Comparison of ENCODE assay signal across 21 cellular contexts in the genomic region with DNA sequence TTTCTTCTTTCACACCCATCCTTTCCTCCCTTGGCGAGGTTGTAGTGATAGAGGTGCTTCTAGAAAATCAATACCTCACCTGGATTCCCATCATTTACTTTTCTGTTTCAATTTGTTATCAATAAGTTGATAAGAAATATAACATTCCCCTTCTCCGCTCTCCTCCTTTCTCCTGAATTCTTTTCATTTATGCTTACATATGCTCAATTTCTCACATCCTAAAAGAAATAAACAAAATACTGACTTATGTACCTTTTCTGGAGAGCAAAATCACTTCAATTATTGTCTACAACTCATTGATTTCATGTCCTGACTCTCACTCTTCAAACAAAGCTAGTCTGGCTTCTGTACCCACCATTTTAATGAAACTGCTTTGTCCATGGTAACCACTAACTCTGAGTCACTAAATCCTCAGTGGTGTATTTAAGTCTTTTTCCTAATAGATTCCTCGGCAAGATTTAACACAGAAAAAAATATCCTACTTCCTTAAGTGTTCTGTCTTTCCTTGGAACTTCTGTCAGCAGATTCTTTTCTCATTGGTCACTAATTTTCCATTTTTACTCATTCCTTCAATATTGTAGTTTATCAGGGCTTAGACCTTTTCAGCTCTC.
DNase-seq lines count a peak whose midpoint lies in the region; ATAC-seq, FAIRE-seq and TF ChIP-seq lines count a peak whose summit lies in the region.
"Had no signal": no experiment of that assay in that cellular context is flagged by ENCODE, and none has a peak within 500 bp of the region (broad histone marks: within the 10 kb centered on the region; RNA-seq: fewer than 3 reads in every experiment).

No MANE protein-coding gene starts in this region.

- H2AFZ ChIP-seq in HepG2 (ENCODE audit: low read length), result no peak overlapping the region

- H3K27ac ChIP-seq in HepG2 (ENCODE audit: extremely low read length, insufficient read depth, low read length) (no peak overlapping the region), right lobe of liver (no peak overlapping the region), brain microvascular endothelial cell (no peak overlapping the region)
- H3K27ac ChIP-seq: 22Rv1, tibial artery had no signal

- H3K79me2 ChIP-seq in HepG2 (ENCODE audit: insufficient read depth, low read length), result no peaks in the 10 kb centered on the region

- H3K4me1 ChIP-seq in HepG2 (ENCODE audit: insufficient read depth, low read length) (no peaks in the 10 kb centered on the region), right lobe of liver (no peaks in the 10 kb centered on the region)

- intact Hi-C loops in HepG2 (cut with micrococcal nuclease; ENCODE audit: unreplicated experiment) (no loop called here), right lobe of liver (cut with DNase I) (no loop called here)

- no TSS peak for BruUV-seq in HepG2 (replicated peaks; lab: Mats Ljungman, UMichigan)

- H3K4me3 ChIP-seq in HepG2 (replicated peaks in 1 of 3; ENCODE audit: insufficient read depth in 1 of 3, low read depth in 2 of 3, low read length in 3 of 3), result no peak overlapping the region
- H3K4me3 ChIP-seq in right lobe of liver, result no peak overlapping the region
- H3K4me3 ChIP-seq in brain microvascular endothelial cell (ENCODE audit: low read depth, low read length), result no peak overlapping the region
- H3K4me3 ChIP-seq: tibial artery had no signal

- no peaks in the 10 kb centered on the region for H4K20me1 ChIP-seq in HepG2 (ENCODE audit: insufficient read depth, low read length)

- 27% methylated on average over 3 of the region's 3 CpGs for WGBS in HepG2 (ENCODE audit: low lambda C conversion rate)
- 48% methylated on average over 3 of the region's 3 CpGs for WGBS in right lobe of liver (ENCODE audit: insufficient coverage, low coverage, low lambda C conversion rate, missing lambda C conversion rate)

- DNase-seq in HepG2 (ENCODE audit: low spot score) (no peak), right lobe of liver (no peak), brain microvascular endothelial cell (peak; percentile 26), kidney tubule cell (ENCODE audit: low spot score) (peak; percentile 71), HT-29 (ENCODE audit: low spot score) (no peak)
- DNase-seq: activated CD8-positive, alpha-beta memory T cell treated with anti-CD3 and anti-CD28 coated beads for 24 hours; CD4-positive, CD25-positive, alpha-beta regulatory T cell; DND-41; effector memory CD4-positive, alpha-beta T cell; foreskin melanocyte; NCI-H1930; NCI-H446; posterior cingulate gyrus; stimulated activated CD4-positive, alpha-beta T cell treated with anti-CD3 and anti-CD28 coated beads, Interleukin-12 subunit alpha, Interleukin-12 subunit beta, amount 100 ng/mL, for 4 hours; tibial artery had no signal

- no peak overlapping the region for H3K9ac ChIP-seq in HepG2 (ENCODE audit: insufficient read depth, low read depth, low read length)

- no peaks in the 10 kb centered on the region for H3K27me3 ChIP-seq in HepG2 (ENCODE audit: control insufficient read depth in 1 of 2, insufficient read depth in 2 of 2, low read length in 2 of 2)
- H3K27me3 ChIP-seq in right lobe of liver, result no peaks in the 10 kb centered on the region
- H3K27me3 ChIP-seq in brain microvascular endothelial cell (replicated peaks), result no peaks in the 10 kb centered on the region
- H3K27me3 ChIP-seq: tibial artery had no signal

- no peaks in the 10 kb centered on the region for H3K9me3 ChIP-seq in HepG2 (ENCODE audit: low read length)
- H3K9me3 ChIP-seq in right lobe of liver, result no peaks in the 10 kb centered on the region
- H3K9me3 ChIP-seq: tibial artery had no signal

- in situ Hi-C loops in HepG2 (cut with HindIII; ENCODE audit: extremely low pct_ligation_motif_present, low pct_unique_long_range_greater_than_20kb), result no loop called here
- in situ Hi-C loops in brain microvascular endothelial cell (cut with HindIII; ENCODE audit: low pct_ligation_motif_present, low sequenced_read_pairs), result no loop called here

- ATAC-seq in HepG2 (no peak), right lobe of liver (no peak), HG03432 (IDR thresholded peaks at IDR 0.05; ENCODE audit: unreplicated experiment) (no peak), GM19452 (IDR thresholded peaks at IDR 0.05; ENCODE audit: unreplicated experiment) (no peak), HG03045 (IDR thresholded peaks at IDR 0.05; ENCODE audit: unreplicated experiment) (no peak)
- ATAC-seq: stimulated activated memory B cell treated with anti-CD40 and anti-IgM and Interleukin-4, amounts not matched to agents 10 μg/mL and 1 μg/mL and 100 μg/mL, for 72 hours; WTC11 had no signal

- TF ChIP-seq CTCF in HepG2 (CRISPR knock-in tag; IDR thresholded peaks at IDR 0.05) (no peak), right lobe of liver (IDR thresholded peaks at IDR 0.05) (no peak), brain microvascular endothelial cell (IDR thresholded peaks at IDR 0.05; ENCODE audit: low read depth, low read length, missing control alignments) (no peak)

- no peak for FAIRE-seq in HepG2 (lab: Jason Lieb, UNC)

- H3K36me3 ChIP-seq in HepG2 (replicated peaks in 1 of 2; ENCODE audit: control insufficient read depth in 1 of 2, insufficient read depth in 2 of 2, low read length in 2 of 2), result no peaks in the 10 kb centered on the region
- H3K36me3 ChIP-seq in right lobe of liver, result no peaks in the 10 kb centered on the region
- H3K36me3 ChIP-seq in brain microvascular endothelial cell (replicated peaks), result no peaks in the 10 kb centered on the region
- H3K36me3 ChIP-seq: tibial artery had no signal

- no peak for TF ChIP-seq RAD21 in HepG2 (CRISPR knock-in tag; IDR thresholded peaks at IDR 0.05)

- TF ChIP-seq POLR2A in HepG2 (IDR thresholded peaks at IDR 0.05; ENCODE audit: insufficient read depth in 1 of 2, low read depth in 2 of 2, low read length in 2 of 2) (no peak), right lobe of liver (IDR thresholded peaks at IDR 0.05) (no peak)

- CTCF ChIA-PET in HepG2 (lab: Yijun Ruan, JAX; ENCODE audit: low intra/inter-chr PET ratio, low total read pairs), result no interaction called here

- no peak overlapping the region for H3K4me2 ChIP-seq in HepG2 (ENCODE audit: low read depth, low read length)

- TF ChIP-seq EP300 in HepG2 (IDR thresholded peaks at IDR 0.05; ENCODE audit: low read depth in 2 of 2, low read length in 2 of 2), result no peak
- no peak for TF ChIP-seq EP300 in HepG2 (CRISPR knock-in tag; IDR thresholded peaks at IDR 0.05; ENCODE audit: borderline replicate concordance)

- POLR2A ChIA-PET in HepG2 (lab: Yijun Ruan, JAX), result no interaction called here

TF ChIP-seq in HepG2, 621 proteins besides CTCF, POLR2A, EP300 and RAD21:
- TF ChIP-seq NR2C2 (CRISPR knock-in tag; IDR thresholded peaks at IDR 0.05; ENCODE audit: borderline replicate concordance) (no peak), DR1 (CRISPR knock-in tag; IDR thresholded peaks at IDR 0.05) (no peak), SAFB2 (CRISPR knock-in tag; IDR thresholded peaks at IDR 0.05; ENCODE audit: borderline replicate concordance, low read depth) (no peak), ARHGAP35 (CRISPR knock-in tag; IDR thresholded peaks at IDR 0.05; ENCODE audit: borderline replicate concordance) (no peak), NRL (CRISPR knock-in tag; IDR thresholded peaks at IDR 0.05; ENCODE audit: borderline replicate concordance) (no peak), MAFF (IDR thresholded peaks at IDR 0.05; ENCODE audit: low read depth, low read length) (peak; percentile 43; the same call in 1 of the 2 replicates), MTA1 (CRISPR knock-in tag; IDR thresholded peaks at IDR 0.05; ENCODE audit: borderline replicate concordance) (no peak), MAFK (conservative IDR thresholded peaks at IDR 0.05 in 1 of 2, IDR thresholded peaks at IDR 0.05 in 1 of 2; ENCODE audit: low read length in 2 of 2) (peak; percentile 22 to 74; a peak in 3 of 4 replicates), NFYB (CRISPR knock-in tag; IDR thresholded peaks at IDR 0.05) (no peak)
- TF ChIP-seq, protein P1, sequence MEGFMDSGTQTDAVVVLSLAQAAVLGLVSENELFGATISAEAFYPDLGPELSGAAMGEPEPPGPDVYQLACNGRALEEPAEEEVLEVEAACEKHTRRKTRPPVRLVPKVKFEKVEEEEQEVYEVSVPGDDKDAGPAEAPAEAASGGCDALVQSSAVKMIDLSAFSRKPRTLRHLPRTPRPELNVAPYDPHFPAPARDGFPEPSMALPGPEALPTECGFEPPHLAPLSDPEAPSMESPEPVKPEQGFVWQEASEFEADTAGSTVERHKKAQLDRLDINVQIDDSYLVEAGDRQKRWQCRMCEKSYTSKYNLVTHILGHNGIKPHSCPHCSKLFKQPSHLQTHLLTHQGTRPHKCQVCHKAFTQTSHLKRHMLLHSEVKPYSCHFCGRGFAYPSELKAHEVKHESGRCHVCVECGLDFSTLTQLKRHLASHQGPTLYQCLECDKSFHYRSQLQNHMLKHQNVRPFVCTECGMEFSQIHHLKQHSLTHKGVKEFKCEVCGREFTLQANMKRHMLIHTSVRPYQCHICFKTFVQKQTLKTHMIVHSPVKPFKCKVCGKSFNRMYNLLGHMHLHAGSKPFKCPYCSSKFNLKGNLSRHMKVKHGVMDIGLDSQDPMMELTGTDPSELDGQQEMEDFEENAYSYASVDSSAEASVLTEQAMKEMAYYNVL (CRISPR knock-in tag; IDR thresholded peaks at IDR 0.05; ENCODE audit: borderline replicate concordance), result no peak

Comparison
In these comparisons a context has a peak if more than half of its experiments do, and no peak if none do; other contexts are left out.
1. DNase-seq: peak in brain microvascular endothelial cell (single experiment) and kidney tubule cell (single experiment); none in HepG2 (single experiment), right lobe of liver (0 of 3) and HT-29 (single experiment).